In the genomic region with DNA sequence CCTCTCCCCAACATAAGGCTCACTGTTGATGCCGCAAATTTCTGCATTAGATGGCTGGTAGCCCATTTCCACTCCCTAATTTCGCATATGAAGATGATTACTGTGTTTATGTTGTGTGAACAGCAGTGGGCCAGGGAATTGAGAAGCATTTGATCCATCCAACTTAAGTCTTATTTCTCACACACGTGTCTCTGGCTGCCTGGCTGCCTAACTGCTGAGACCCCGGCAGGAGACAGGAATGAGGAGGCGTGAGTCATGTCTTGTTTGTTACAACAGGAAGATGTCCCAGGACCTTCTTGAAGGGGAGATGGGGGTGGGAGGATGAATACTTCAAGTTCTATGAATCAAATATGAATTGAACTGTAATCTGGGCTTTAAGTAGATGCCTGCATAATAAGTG, we compare ENCODE assay signal across 15 cellular contexts.
DNase-seq lines count a peak whose midpoint lies in the region; FAIRE-seq and TF ChIP-seq lines count a peak whose summit lies in the region.
"Had no signal": no experiment of that assay in that cellular context is flagged by ENCODE, and none has a peak within 500 bp of the region (broad histone marks: within the 10 kb centered on the region; RNA-seq: fewer than 3 reads in every experiment).

No MANE protein-coding gene starts in this region.

- DNase-seq in HTR-8/SVneo (ENCODE audit: insufficient read length, low spot score): peak; percentile 23
- DNase-seq in astrocyte of the cerebellum (ENCODE audit: low read depth): peak; percentile 82
- peak; percentile 3 for DNase-seq in iPS DF 19.7 (ENCODE audit: low read depth, low spot score)
- DNase-seq in CD1c-positive myeloid dendritic cell (ENCODE audit: extremely low spot score): no peak
- DNase-seq in NCI-H526 treated with DMSO at 0.1 percent for 48 hours (lab: John Stamatoyannopoulos, UW): no peak
- DNase-seq in NCI-H1436 (lab: John Stamatoyannopoulos, UW): no peak
- no peak for DNase-seq in medulla oblongata (ENCODE audit: extremely low spot score)
- DNase-seq: ACHN; activated CD4-positive, alpha-beta T cell treated with anti-CD3 and anti-CD28 coated beads, Interleukin-2, amount 10 ng/mL, durations not matched to agents 24 days and 14 days; immature natural killer cell; NCI-H1436 treated with DMSO at 0.1 percent for 48 hours; stimulated activated CD4-positive, alpha-beta T cell treated with anti-CD3 and anti-CD28 coated beads, Interleukin-2, amount 100 ng/mL, for 24 hours; SW 1271 had no signal

- H3K27me3 ChIP-seq in ACC112 (ENCODE audit: insufficient read depth, low read length): no peaks in the 10 kb centered on the region

- FAIRE-seq in HTR-8/SVneo (lab: Jason Lieb, UNC): peak; percentile 73
- FAIRE-seq: endothelial cell of umbilical vein had no signal

- in situ Hi-C loops in astrocyte of the cerebellum (cut with HindIII; ENCODE audit: low sequenced_read_pairs): no loop called here

- peaks cover 32% of the 10 kb centered on the region for H3K4me1 ChIP-seq in ACC112 (ENCODE audit: control insufficient read depth, insufficient read depth, low read length, unreplicated experiment)

- peak overlapping the region; percentile 46 for H2AFZ ChIP-seq in ACC112 (ENCODE audit: low read length, unreplicated experiment)

- H3K27ac ChIP-seq in ACC112 (ENCODE audit: low read depth, low read length): peak overlapping the region; percentile 12; the same call in 1 of the 2 replicates

- TF ChIP-seq CTCF in astrocyte of the cerebellum (IDR thresholded peaks at IDR 0.05; ENCODE audit: low read depth, low read length, missing control alignments): no peak

- H3K79me2 ChIP-seq in ACC112 (ENCODE audit: control insufficient read depth, insufficient read depth, low read length, unreplicated experiment): no peaks in the 10 kb centered on the region

- H3K4me3 ChIP-seq in ACC112 (ENCODE audit: low read depth, low read length) (peak overlapping the region; percentile 1; the same call in 1 of the 2 replicates), astrocyte of the cerebellum (ENCODE audit: low read depth, low read length) (no peak overlapping the region)

- H3K36me3 ChIP-seq in ACC112 (ENCODE audit: insufficient read depth, low read length): no peaks in the 10 kb centered on the region

Comparison
In these comparisons a context has a peak if more than half of its experiments do, and no peak if none do; other contexts are left out.
1. DNase-seq: peak in HTR-8/SVneo (single experiment), astrocyte of the cerebellum (single experiment) and iPS DF 19.7 (single experiment); none in CD1c-positive myeloid dendritic cell (single experiment), NCI-H526 treated with DMSO at 0.1 percent for 48 hours (single experiment), NCI-H1436 (single experiment) and medulla oblongata (single experiment).